Comparison of ENCODE assay signal across 28 cellular contexts in the genomic region with DNA sequence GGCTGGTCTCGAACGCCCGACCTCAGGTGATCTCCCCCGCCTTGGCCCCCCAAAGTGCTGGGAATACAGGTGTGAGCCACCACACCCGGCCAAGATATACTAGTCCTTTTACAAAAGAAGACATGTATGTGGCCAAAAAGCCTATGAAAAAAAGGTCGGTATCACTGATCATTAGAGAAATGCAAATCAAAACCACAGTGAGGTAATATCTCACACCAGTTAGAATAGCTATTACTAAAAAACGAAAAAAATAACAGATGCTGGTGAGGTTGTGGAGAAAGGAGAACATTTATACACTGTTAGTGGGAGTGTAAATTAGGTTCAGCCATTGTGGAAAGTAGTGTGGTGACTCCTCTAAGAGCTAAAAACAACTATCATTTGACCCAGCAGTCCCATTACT.
"Had no signal": no experiment of that assay in that cellular context is flagged by ENCODE, and none has a peak within 500 bp of the region (broad histone marks: within the 10 kb centered on the region; RNA-seq: fewer than 3 reads in every experiment).

No MANE protein-coding gene starts in this region.

- H3K36me3 Mint-ChIP-seq: natural killer cell treated with Interleukin-12 subunit alpha and Interleukin-12 subunit beta and Interleukin-15 and Interleukin-18, amount 100 ng/mL, for 72 hours; stimulated activated memory B cell treated with anti-CD40 and anti-IgM and Interleukin-4, amounts not matched to agents 10 μg/mL and 1 μg/mL and 100 μg/mL, for 72 hours had no signal

- ATAC-seq: effector memory CD8-positive, alpha-beta T cell; gastroesophageal sphincter; mucosa of descending colon; natural killer cell treated with Interleukin-12 subunit alpha and Interleukin-12 subunit beta and Interleukin-15 and Interleukin-18, amount 100 ng/mL, for 72 hours; stimulated activated memory B cell treated with anti-CD40 and anti-IgM and Interleukin-4, amounts not matched to agents 10 μg/mL and 1 μg/mL and 100 μg/mL, for 72 hours; stimulated activated naive CD8-positive, alpha-beta T cell treated with anti-CD3 and anti-CD28 coated beads, Interleukin-15, amount 100 ng/mL, for 72 hours had no signal

- H3K27ac Mint-ChIP-seq: activated naive CD4-positive, alpha-beta T cell treated with anti-CD3 and anti-CD28 coated beads for 36 hours; effector memory CD8-positive, alpha-beta T cell; natural killer cell treated with Interleukin-12 subunit alpha and Interleukin-12 subunit beta and Interleukin-15 and Interleukin-18, amount 100 ng/mL, for 72 hours; stimulated activated memory B cell treated with anti-CD40 and anti-IgM and Interleukin-4, amounts not matched to agents 10 μg/mL and 1 μg/mL and 100 μg/mL, for 72 hours; stimulated activated naive CD8-positive, alpha-beta T cell treated with anti-CD3 and anti-CD28 coated beads, Interleukin-15, amount 100 ng/mL, for 72 hours; type B pancreatic cell had no signal

- H3K27ac ChIP-seq: gastroesophageal sphincter, hepatocyte, left ventricle myocardium inferior, right atrium auricular region, uterus, VCaP had no signal

- H3K27me3 ChIP-seq: gastroesophageal sphincter, hepatocyte, right atrium auricular region, uterus had no signal

- H3K36me3 ChIP-seq: gastroesophageal sphincter, left ventricle myocardium inferior, right atrium auricular region, uterus had no signal

- H3K4me1 ChIP-seq: gastroesophageal sphincter, left ventricle myocardium inferior, right atrium auricular region, uterus had no signal

- H3K27me3 Mint-ChIP-seq: type B pancreatic cell had no signal

- DNase-seq: activated CD4-positive, alpha-beta T cell treated with anti-CD3 and anti-CD28 coated beads for 4 hours; activated CD4-positive, alpha-beta T cell treated with anti-CD3 and anti-CD28 coated beads, Interleukin-2, amount 50 U/mL, for 4 hours; activated effector memory CD4-positive, alpha-beta T cell treated with anti-CD3 and anti-CD28 coated beads, Interleukin-2, amount 50 U/mL, for 16 hours; activated naive CD4-positive, alpha-beta T cell treated with anti-CD3 and anti-CD28 coated beads for 36 hours; activated T-cell treated with anti-CD3 and anti-CD28 coated beads for 4 hours; amygdala; caudate nucleus; cortex of kidney; effector memory CD8-positive, alpha-beta T cell; erythroblast; islet precursor cell; left ventricle myocardium inferior; mucosa of descending colon; stimulated activated CD4-positive, alpha-beta T cell treated with anti-CD3 and anti-CD28 coated beads, Interleukin-1b, Interleukin-23, amount 100 ng/mL, for 48 hours; stimulated activated CD4-positive, alpha-beta T cell treated with anti-CD3 and anti-CD28 coated beads, Interleukin-4, amount 100 ng/mL, for 4 hours; stimulated activated CD8-positive, alpha-beta memory T cell treated with anti-CD3 and anti-CD28 coated beads, Interleukin-4, amount 100 ng/mL, for 48 hours; stimulated activated naive CD8-positive, alpha-beta T cell treated with anti-CD3 and anti-CD28 coated beads, Interleukin-15, amount 100 ng/mL, for 72 hours; substantia nigra; uterus had no signal

- H3K9me3 Mint-ChIP-seq: activated naive CD4-positive, alpha-beta T cell treated with anti-CD3 and anti-CD28 coated beads for 36 hours; effector memory CD8-positive, alpha-beta T cell; natural killer cell treated with Interleukin-12 subunit alpha and Interleukin-12 subunit beta and Interleukin-15 and Interleukin-18, amount 100 ng/mL, for 72 hours; stimulated activated memory B cell treated with anti-CD40 and anti-IgM and Interleukin-4, amounts not matched to agents 10 μg/mL and 1 μg/mL and 100 μg/mL, for 72 hours; stimulated activated naive CD8-positive, alpha-beta T cell treated with anti-CD3 and anti-CD28 coated beads, Interleukin-15, amount 100 ng/mL, for 72 hours had no signal

- H3K4me1 Mint-ChIP-seq: stimulated activated memory B cell treated with anti-CD40 and anti-IgM and Interleukin-4, amounts not matched to agents 10 μg/mL and 1 μg/mL and 100 μg/mL, for 72 hours had no signal

- H3K4me3 ChIP-seq: gastroesophageal sphincter, hepatocyte, left ventricle myocardium inferior, mucosa of descending colon, right atrium auricular region, smooth muscle cell, uterus had no signal

- H3K9me3 ChIP-seq: gastroesophageal sphincter, mucosa of descending colon, right atrium auricular region, uterus had no signal

- FAIRE-seq: TTC549 had no signal

- H3K4me3 Mint-ChIP-seq: activated naive CD4-positive, alpha-beta T cell treated with anti-CD3 and anti-CD28 coated beads for 36 hours; effector memory CD8-positive, alpha-beta T cell; natural killer cell treated with Interleukin-12 subunit alpha and Interleukin-12 subunit beta and Interleukin-15 and Interleukin-18, amount 100 ng/mL, for 72 hours; stimulated activated memory B cell treated with anti-CD40 and anti-IgM and Interleukin-4, amounts not matched to agents 10 μg/mL and 1 μg/mL and 100 μg/mL, for 72 hours; stimulated activated naive CD8-positive, alpha-beta T cell treated with anti-CD3 and anti-CD28 coated beads, Interleukin-15, amount 100 ng/mL, for 72 hours; type B pancreatic cell had no signal
